1 cellular context compared by ENCODE assay signal in genomic region chr22:35135165-35135564, GRCh38.
TF ChIP-seq lines count a peak whose summit lies in the region.

No MANE protein-coding gene starts in this region.

TF ChIP-seq in H1, 55 proteins besides CTCF, POLR2A, EP300 and RAD21 (continued from another document):
- 0 out of 2 replicates have a peak, but pooled peaks have one; percentile 12 for TF ChIP-seq SP1 (IDR thresholded peaks at IDR 0.05; ENCODE audit: low read depth, low read length)
